In genomic region chr15:72162569-72162968, GRCh38 we compare ENCODE assay signal across 31 cellular contexts. TPM values are rescaled to one million over a fixed set of nuclear protein-coding genes. Genes with fewer than 3 reads are reported as not detected.
"Had no signal": no experiment of that assay in that cellular context is flagged by ENCODE, and none has a peak within 500 bp of the region (broad histone marks: within the 10 kb centered on the region; RNA-seq: fewer than 3 reads in every experiment).

No MANE protein-coding gene starts in this region.

- H3K4me3 ChIP-seq: ascending aorta, gastrocnemius medialis, right lobe of liver, tibial artery had no signal

- H3K36me3 Mint-ChIP-seq: activated CD4-positive, alpha-beta memory T cell treated with anti-CD3 and anti-CD28 coated beads for 36 hours; activated naive CD8-positive, alpha-beta T cell treated with anti-CD3 and anti-CD28 coated beads, Interleukin-2, amount 10 ng/mL, durations not matched to agents 7 days and 5 days; memory B cell; naive thymus-derived CD8-positive, alpha-beta T cell had no signal

- DNase-seq: activated CD4-positive, alpha-beta memory T cell treated with anti-CD3 and anti-CD28 coated beads for 36 hours; activated CD4-positive, alpha-beta T cell treated with anti-CD3 and anti-CD28 coated beads, Interleukin-2, amount 10 ng/mL, durations not matched to agents 24 days and 14 days; activated CD4-positive, CD25-positive, alpha-beta regulatory T cell treated with anti-CD3 and anti-CD28 coated beads, Interleukin-2, amount 50 U/mL, for 72 hours; activated CD8-positive, alpha-beta memory T cell treated with anti-CD3 and anti-CD28 coated beads, Interleukin-2, amount 50 U/mL, for 4 hours; activated effector memory CD4-positive, alpha-beta T cell treated with anti-CD3 and anti-CD28 coated beads, Interleukin-2, amount 50 U/mL, for 16 hours; activated naive CD4-positive, alpha-beta T cell treated with anti-CD3 and anti-CD28 coated beads for 36 hours; activated naive CD8-positive, alpha-beta T cell treated with anti-CD3 and anti-CD28 coated beads, Interleukin-2, amount 10 ng/mL, durations not matched to agents 7 days and 5 days; activated T-cell treated with anti-CD3 and anti-CD28 coated beads, Interleukin-2, amount 50 U/mL, for 1 hour; brain microvascular endothelial cell; effector CD4-positive, alpha-beta T cell; gastrocnemius medialis; glutamatergic neuron; left cardiac atrium; naive thymus-derived CD8-positive, alpha-beta T cell; right lobe of liver; stimulated activated CD4-positive, alpha-beta T cell treated with anti-CD3 and anti-CD28 coated beads, Interleukin-12 subunit alpha, Interleukin-12 subunit beta, amount 100 ng/mL, for 4 hours; stimulated activated CD4-positive, alpha-beta T cell treated with anti-CD3 and anti-CD28 coated beads, Interleukin-4, amount 100 ng/mL, for 1 hour; substantia nigra; SW 1271; T1000; tibial artery had no signal

- H3K9me3 ChIP-seq: ascending aorta, gastrocnemius medialis, right lobe of liver, tibial artery had no signal

- H3K36me3 ChIP-seq: ascending aorta, brain microvascular endothelial cell, gastrocnemius medialis, right lobe of liver had no signal

- H3K27me3 Mint-ChIP-seq: activated CD4-positive, alpha-beta memory T cell treated with anti-CD3 and anti-CD28 coated beads for 36 hours; dendritic cell treated with granulocyte-macrophage colony-stimulating factor and Interleukin-4, amounts not matched to agents 40 ng/mL and 50 ng/mL, for 4 days; stimulated activated naive CD8-positive, alpha-beta T cell treated with anti-CD3 and anti-CD28 coated beads, Interleukin-15, Interleukin-2, amounts not matched to agents 100 ng/mL and 50 ng/mL, for 24 hours had no signal

- H3K27ac ChIP-seq: ascending aorta, brain microvascular endothelial cell, right lobe of liver, tibial artery had no signal

- H3K4me1 Mint-ChIP-seq: activated CD4-positive, alpha-beta T cell treated with anti-CD3 and anti-CD28 coated beads, Interleukin-2, amount 10 ng/mL, durations not matched to agents 24 days and 14 days; memory B cell; naive thymus-derived CD8-positive, alpha-beta T cell had no signal

- H3K4me1 ChIP-seq: ascending aorta, right lobe of liver, tibial artery had no signal

- H3K27me3 ChIP-seq: ascending aorta, brain microvascular endothelial cell, gastrocnemius medialis, right lobe of liver had no signal

- H3K4me3 Mint-ChIP-seq: activated CD4-positive, alpha-beta memory T cell treated with anti-CD3 and anti-CD28 coated beads for 36 hours; activated CD4-positive, alpha-beta T cell treated with anti-CD3 and anti-CD28 coated beads, Interleukin-2, amount 10 ng/mL, durations not matched to agents 24 days and 14 days; activated naive CD4-positive, alpha-beta T cell treated with anti-CD3 and anti-CD28 coated beads for 36 hours; activated naive CD8-positive, alpha-beta T cell treated with anti-CD3 and anti-CD28 coated beads, Interleukin-2, amount 10 ng/mL, durations not matched to agents 7 days and 5 days; activated T-helper 1 cell treated with anti-CD3 and anti-CD28 coated beads, Interleukin-12 subunit alpha, Interleukin-12 subunit beta, Interleukin-2, Interleukin-4 antibody, amounts not matched to agents 30 ng/mL and 10 ng/mL and 1 ng/mL, durations not matched to agents 14 hours and 24 hours and 36 hours; dendritic cell treated with granulocyte-macrophage colony-stimulating factor and Interleukin-4, amounts not matched to agents 40 ng/mL and 50 ng/mL, for 4 days; memory B cell; naive thymus-derived CD8-positive, alpha-beta T cell; stimulated activated naive CD8-positive, alpha-beta T cell treated with anti-CD3 and anti-CD28 coated beads, Interleukin-15, Interleukin-2, amounts not matched to agents 100 ng/mL and 50 ng/mL, for 24 hours; T-helper 1 cell treated with Interleukin-12 subunit alpha and Interleukin-12 subunit beta and Interleukin-4 antibody, amounts not matched to agents 30 μg/mL and 1 μg/mL, for 36 hours had no signal

- ATAC-seq: gastrocnemius medialis; left cardiac atrium; naive thymus-derived CD8-positive, alpha-beta T cell; right lobe of liver had no signal

- H3K27ac Mint-ChIP-seq: activated CD4-positive, alpha-beta memory T cell treated with anti-CD3 and anti-CD28 coated beads for 36 hours; activated CD4-positive, alpha-beta T cell treated with anti-CD3 and anti-CD28 coated beads, Interleukin-2, amount 10 ng/mL, durations not matched to agents 24 days and 14 days; activated naive CD4-positive, alpha-beta T cell treated with anti-CD3 and anti-CD28 coated beads for 36 hours; activated naive CD8-positive, alpha-beta T cell treated with anti-CD3 and anti-CD28 coated beads, Interleukin-2, amount 10 ng/mL, durations not matched to agents 7 days and 5 days; activated T-helper 1 cell treated with anti-CD3 and anti-CD28 coated beads, Interleukin-12 subunit alpha, Interleukin-12 subunit beta, Interleukin-2, Interleukin-4 antibody, amounts not matched to agents 30 ng/mL and 10 ng/mL and 1 ng/mL, durations not matched to agents 14 hours and 24 hours and 36 hours; dendritic cell treated with granulocyte-macrophage colony-stimulating factor and Interleukin-4, amounts not matched to agents 40 ng/mL and 50 ng/mL, for 4 days; memory B cell; naive thymus-derived CD8-positive, alpha-beta T cell; stimulated activated naive CD8-positive, alpha-beta T cell treated with anti-CD3 and anti-CD28 coated beads, Interleukin-15, Interleukin-2, amounts not matched to agents 100 ng/mL and 50 ng/mL, for 24 hours; T-helper 1 cell treated with Interleukin-12 subunit alpha and Interleukin-12 subunit beta and Interleukin-4 antibody, amounts not matched to agents 30 μg/mL and 1 μg/mL, for 36 hours had no signal

RNA-seq across cellular contexts. Expression of gene GRAMD2A, which starts 35.0 kb away (rescaled TPM):
- total RNA-seq: activated CD4-positive, alpha-beta memory T cell treated with anti-CD3 and anti-CD28 coated beads for 36 hours; activated CD8-positive, alpha-beta memory T cell treated with anti-CD3 and anti-CD28 coated beads for 36 hours; activated naive CD4-positive, alpha-beta T cell treated with anti-CD3 and anti-CD28 coated beads for 36 hours; activated naive CD8-positive, alpha-beta T cell treated with anti-CD3 and anti-CD28 coated beads, Interleukin-2, amount 10 ng/mL, durations not matched to agents 7 days and 5 days; ascending aorta; cardiac septum; gastrocnemius medialis; left cardiac atrium; liver; naive thymus-derived CD8-positive, alpha-beta T cell; osteocyte; right lobe of liver had no signal
